ENCODE assay signal across 8 cellular contexts in genomic region chr7:73978681-73979563, GRCh38. TPM values are rescaled to one million over a fixed set of nuclear protein-coding genes. Genes with fewer than 3 reads are reported as not detected.
DNase-seq lines count a peak whose midpoint lies in the region; ATAC-seq and TF ChIP-seq lines count a peak whose summit lies in the region.

No MANE protein-coding gene starts in this region.

- no TSS peak for BruUV-seq in Calu3 (replicated peaks; lab: Mats Ljungman, UMichigan)

- H3K27ac ChIP-seq in GM23338 (ENCODE audit: low read depth) (no peak overlapping the region), caudate nucleus (ENCODE audit: low read depth, low read length) (no peak overlapping the region)

- H3K27me3 ChIP-seq in GM23338 (ENCODE audit: insufficient read depth) (no peaks in the 10 kb centered on the region), adipocyte (replicated peaks; ENCODE audit: control insufficient read depth, insufficient read depth, low read length) (no peaks in the 10 kb centered on the region)

- H3K36me3 ChIP-seq in GM23338 (ENCODE audit: insufficient read depth) (no peaks in the 10 kb centered on the region), adipocyte (ENCODE audit: control insufficient read depth, insufficient read depth, low read length, severe bottlenecking) (no peaks in the 10 kb centered on the region)

- H3K4me1 Mint-ChIP-seq in Calu3 (ENCODE audit: low read depth, unreplicated experiment) (no peaks in the 10 kb centered on the region), GM23338 (no peaks in the 10 kb centered on the region; the same call in 2 of the 3 replicates)

- intact Hi-C loops in Calu3 (cut with micrococcal nuclease; ENCODE audit: unreplicated experiment) = loop anchor here (2.0 kb wide), 1 partner anchor 112 kb away; no protein-coding TSS in a partner anchor

- H3K27ac Mint-ChIP-seq in Calu3 (ENCODE audit: unreplicated experiment) (no peak overlapping the region), GM23338 (no peak overlapping the region)

- H3K4me3 Mint-ChIP-seq in Calu3 (ENCODE audit: low read depth, unreplicated experiment) (no peak overlapping the region), GM23338 (no peak overlapping the region)

- DNase-seq in Calu3 = peak; percentile 83
- DNase-seq in GM23338 (ENCODE audit: low spot score) = peak; percentile 85
- peak; percentile 62 for DNase-seq in NCI-H226
- no peak for DNase-seq in adipocyte (ENCODE audit: low read depth)
- DNase-seq in kidney tubule cell (ENCODE audit: low spot score) = peak; percentile 77
- DNase-seq in caudate nucleus (lab: John Stamatoyannopoulos, UW) = no peak

- no peaks in the 10 kb centered on the region for H3K9me3 Mint-ChIP-seq in Calu3 (ENCODE audit: low read depth, unreplicated experiment)
- H3K9me3 Mint-ChIP-seq in GM23338 = no peaks in the 10 kb centered on the region

- H3K9me3 ChIP-seq in adipocyte (ENCODE audit: control insufficient read depth, low read length) = no peaks in the 10 kb centered on the region

- no peak overlapping the region for H3K4me3 ChIP-seq in GM23338
- H3K4me3 ChIP-seq in adipocyte (ENCODE audit: low read length) = no peak overlapping the region

- H2AFZ ChIP-seq in GM23338 = peak overlapping the region; percentile 93; the same call in 1 of the 2 replicates

- H3K9me2 ChIP-seq in GM23338 (ENCODE audit: insufficient read depth) = no peaks in the 10 kb centered on the region

- H3K4me1 ChIP-seq in GM23338 (ENCODE audit: insufficient read depth) (no peaks in the 10 kb centered on the region; the same call in 1 of the 2 replicates), adipocyte (ENCODE audit: control insufficient read depth, insufficient read depth, low read length) (peaks cover 30% of the 10 kb centered on the region)

- peak; percentile 95 for ATAC-seq in GM23338
- ATAC-seq in HG03159 (IDR thresholded peaks at IDR 0.05; ENCODE audit: unreplicated experiment) = no peak
- no peak for ATAC-seq in HG02763 (IDR thresholded peaks at IDR 0.05; ENCODE audit: unreplicated experiment)

- no peaks in the 10 kb centered on the region for H3K79me2 ChIP-seq in GM23338 (replicated peaks; ENCODE audit: insufficient read depth)

- H4K20me1 ChIP-seq in GM23338 (replicated peaks; ENCODE audit: insufficient read depth) = no peaks in the 10 kb centered on the region

- no peaks in the 10 kb centered on the region for H3K27me3 Mint-ChIP-seq in Calu3 (ENCODE audit: unreplicated experiment)
- H3K27me3 Mint-ChIP-seq in GM23338 (ENCODE audit: insufficient read depth, low read depth, poor library complexity) = peaks cover 11% of the 10 kb centered on the region

- TF ChIP-seq CTCF in Calu3 (IDR thresholded peaks at IDR 0.05; ENCODE audit: unreplicated experiment) (peak; percentile 47), GM23338 (conservative IDR thresholded peaks at IDR 0.05; ENCODE audit: low read depth in 2 of 2) (peak; percentile 78 to 96)

- H3K36me3 Mint-ChIP-seq in Calu3 (ENCODE audit: insufficient read depth, unreplicated experiment) = no peaks in the 10 kb centered on the region
- H3K36me3 Mint-ChIP-seq in GM23338 (ENCODE audit: low read depth) = no peaks in the 10 kb centered on the region

- H3K4me2 ChIP-seq in GM23338 = no peak overlapping the region

- H3F3A ChIP-seq in GM23338 (replicated peaks; ENCODE audit: low read depth) = no peaks in the 10 kb centered on the region

- peak overlapping the region; percentile 13 for H3K9ac ChIP-seq in adipocyte (ENCODE audit: low read length)

- CTCF ChIA-PET in Calu3 (lab: Charles Lee) = interaction anchor here (0.6 to 1.4 kb wide), 8 partner anchors 9 to 113 kb away, joined by 3 to 6 read pairs (median 4); no protein-coding TSS in a partner anchor

TF ChIP-seq in GM23338, 12 proteins besides CTCF, POLR2A, EP300 and RAD21:
- TF ChIP-seq CREB1 (CRISPR knock-in tag; IDR thresholded peaks at IDR 0.05; ENCODE audit: low read depth) (0 out of 2 replicates have a peak, but pooled peaks have one; percentile 71), NANOG (IDR thresholded peaks at IDR 0.05; ENCODE audit: borderline replicate concordance) (no peak)

RNA-seq across cellular contexts. Expression of gene ELN, which starts 49.1 kb away (rescaled TPM):
- total RNA-seq in Calu3 (2022) = 0.39 and 0.42 TPM in 2 replicates
- 4.0 and 5.6 TPM in 2 replicates for total RNA-seq in GM23338 (2014; rRNA removed; shearing (Covaris generic))
- polyA plus RNA-seq in GM23338 (2016; fragmentation: Nextera tagmentation; extraction: Ambion mirVana) = 1.1 TPM in 2 replicates

Comparison
In these comparisons a context has a peak if more than half of its experiments do, and no peak if none do; other contexts are left out.
1. DNase-seq: peak in Calu3 (single experiment), GM23338 (single experiment), NCI-H226 (single experiment) and kidney tubule cell (single experiment); none in adipocyte (single experiment) and caudate nucleus (0 of 61).